Comparison of ENCODE assay signal across 22 cellular contexts in the genomic region with DNA sequence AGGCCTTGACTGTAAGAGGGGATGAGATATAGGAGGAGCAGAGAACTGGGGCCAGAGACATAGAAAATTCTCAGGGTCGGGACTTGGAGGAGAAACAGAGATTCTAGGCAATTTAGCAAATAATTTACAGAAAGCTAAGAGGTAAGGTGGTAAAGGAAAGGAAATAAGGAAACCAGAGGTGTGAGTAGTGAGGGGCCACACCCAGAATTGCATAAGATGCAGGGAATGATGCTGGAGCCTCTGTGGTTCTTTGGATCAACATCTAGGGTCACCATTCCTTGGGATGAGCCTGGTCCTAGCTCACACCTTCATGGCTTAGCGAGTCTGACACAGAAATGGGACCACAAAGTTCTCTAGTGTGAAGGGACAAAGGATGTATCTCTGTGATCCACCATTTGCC. TPM values are rescaled to one million over a fixed set of nuclear protein-coding genes. Genes with fewer than 3 reads are reported as not detected.
DNase-seq lines count a peak whose midpoint lies in the region.
"Had no signal": no experiment of that assay in that cellular context is flagged by ENCODE, and none has a peak within 500 bp of the region (broad histone marks: within the 10 kb centered on the region; RNA-seq: fewer than 3 reads in every experiment).

No MANE protein-coding gene starts in this region.

- intact Hi-C loops in dendritic cell treated with granulocyte-macrophage colony-stimulating factor and Interleukin-4, amounts not matched to agents 40 ng/mL and 50 ng/mL, for 4 days (cut with micrococcal nuclease), result no loop called here

- no peak overlapping the region for H3K4me3 Mint-ChIP-seq in dendritic cell treated with granulocyte-macrophage colony-stimulating factor and Interleukin-4, amounts not matched to agents 40 ng/mL and 50 ng/mL, for 4 days
- H3K4me3 Mint-ChIP-seq: CD8-positive, alpha-beta T cell; IgD-negative memory B cell had no signal

- DNase-seq in LoVo (ENCODE audit: low spot score), result peak; percentile 18
- peak; percentile 29 for DNase-seq in islet precursor cell
- DNase-seq in renal cortical epithelial cell (ENCODE audit: low read depth), result peak; percentile 7
- no peak for DNase-seq in NCI-H187 treated with DMSO at 0.1 percent for 48 hours (lab: John Stamatoyannopoulos, UW)
- DNase-seq in H4 (ENCODE audit: low spot score), result no peak
- no peak for DNase-seq in NCI-H1930 (lab: John Stamatoyannopoulos, UW)
- DNase-seq: C1 segment of cervical spinal cord; Caco-2; CD8-positive, alpha-beta T cell; DMS79 treated with DMSO at 0.1 percent for 48 hours; GF-D8; NCI-H1105; NCI-H146; NCI-H2029 treated with DMSO at 0.1 percent for 48 hours; NCI-H526 treated with DMSO at 0.1 percent for 48 hours; PC-9 had no signal

- no peaks in the 10 kb centered on the region for H3K36me3 Mint-ChIP-seq in dendritic cell treated with granulocyte-macrophage colony-stimulating factor and Interleukin-4, amounts not matched to agents 40 ng/mL and 50 ng/mL, for 4 days (ENCODE audit: low read depth)
- H3K36me3 Mint-ChIP-seq: CD8-positive, alpha-beta T cell had no signal

- peaks cover 45% of the 10 kb centered on the region for H3K4me1 Mint-ChIP-seq in dendritic cell treated with granulocyte-macrophage colony-stimulating factor and Interleukin-4, amounts not matched to agents 40 ng/mL and 50 ng/mL, for 4 days (ENCODE audit: low read depth)
- H3K4me1 Mint-ChIP-seq: IgD-negative memory B cell had no signal

- peak overlapping the region; percentile 67 for H3K27ac Mint-ChIP-seq in dendritic cell treated with granulocyte-macrophage colony-stimulating factor and Interleukin-4, amounts not matched to agents 40 ng/mL and 50 ng/mL, for 4 days
- H3K27ac Mint-ChIP-seq: CD8-positive, alpha-beta T cell; IgD-negative memory B cell had no signal

- no peaks in the 10 kb centered on the region for H3K9me3 Mint-ChIP-seq in dendritic cell treated with granulocyte-macrophage colony-stimulating factor and Interleukin-4, amounts not matched to agents 40 ng/mL and 50 ng/mL, for 4 days
- H3K9me3 Mint-ChIP-seq: CD8-positive, alpha-beta T cell; IgD-negative memory B cell had no signal

- peaks cover 5% of the 10 kb centered on the region for H3K27me3 Mint-ChIP-seq in dendritic cell treated with granulocyte-macrophage colony-stimulating factor and Interleukin-4, amounts not matched to agents 40 ng/mL and 50 ng/mL, for 4 days

RNA-seq across cellular contexts. Expression of a gene that starts 0.9 kb away (rescaled TPM):
- not detected in 2 replicates for total RNA-seq in renal cortical epithelial cell
- 0.14 TPM in 1 of 2 replicates, not detected in the other for total RNA-seq in H4 (2014; rRNA removed; shearing (Covaris generic))
- total RNA-seq: A673; Caco-2; CD8-positive, alpha-beta T cell; NCI-H460; PC-9; Right ventricle myocardium inferior; RPMI7951 had no signal

RNA-seq across cellular contexts. Expression of a gene that starts 22.3 kb away (rescaled TPM):
- total RNA-seq in renal cortical epithelial cell, result 0.15 TPM in 1 of 2 replicates, not detected in the other
- total RNA-seq in H4 (2014; rRNA removed; shearing (Covaris generic)), result 0.25 TPM in 1 of 2 replicates, not detected in the other
- total RNA-seq: Right ventricle myocardium inferior, RPMI7951 had no signal

Comparison
In these comparisons a context has a peak if more than half of its experiments do, and no peak if none do; other contexts are left out.
1. DNase-seq: peak in LoVo (single experiment), islet precursor cell (single experiment) and renal cortical epithelial cell (single experiment); none in NCI-H187 treated with DMSO at 0.1 percent for 48 hours (single experiment), H4 (single experiment) and NCI-H1930 (0 of 2).